In the genomic region with DNA sequence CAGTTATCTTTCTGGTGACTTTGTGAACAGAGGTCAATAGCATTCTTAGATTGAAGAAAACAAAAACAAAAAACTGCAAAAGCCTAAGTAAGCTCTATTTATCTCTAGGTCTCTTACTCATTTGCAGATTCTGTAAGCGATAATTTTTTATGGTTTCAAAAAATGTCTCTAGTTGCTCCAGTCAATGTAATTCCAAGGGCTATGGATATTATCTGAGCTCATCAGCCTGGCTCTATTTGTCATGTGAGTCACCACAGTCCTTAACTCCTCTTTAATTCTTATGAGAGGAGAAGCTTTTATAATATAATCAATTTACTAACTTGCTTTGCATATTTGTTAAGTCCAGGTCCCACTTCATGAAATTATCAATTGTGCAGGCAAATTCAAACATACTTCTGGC, we compare ENCODE assay signal across 21 cellular contexts.
"Had no signal": no experiment of that assay in that cellular context is flagged by ENCODE, and none has a peak within 500 bp of the region (broad histone marks: within the 10 kb centered on the region; RNA-seq: fewer than 3 reads in every experiment).

No MANE protein-coding gene starts in this region.

- H3K9me3 Mint-ChIP-seq: activated naive CD8-positive, alpha-beta T cell treated with anti-CD3 and anti-CD28 coated beads, Interleukin-2, amount 10 ng/mL, durations not matched to agents 7 days and 5 days; memory B cell had no signal

- H3K9me3 ChIP-seq: colonic mucosa, gastroesophageal sphincter, heart left ventricle, pancreas, right lobe of liver, testis, upper lobe of left lung had no signal

- H3K27ac ChIP-seq: brain microvascular endothelial cell, colonic mucosa, gastroesophageal sphincter, heart left ventricle, pancreas, right lobe of liver, testis, upper lobe of left lung had no signal

- H3K4me1 Mint-ChIP-seq: activated naive CD8-positive, alpha-beta T cell treated with anti-CD3 and anti-CD28 coated beads, Interleukin-2, amount 10 ng/mL, durations not matched to agents 7 days and 5 days; central memory CD8-positive, alpha-beta T cell; memory B cell had no signal

- H3K27me3 ChIP-seq: brain microvascular endothelial cell, colonic mucosa, gastroesophageal sphincter, heart left ventricle, pancreas, right lobe of liver, testis, upper lobe of left lung had no signal

- DNase-seq: activated B cell treated with CpG ODN at 0.5 μM for 24 hours; activated CD4-positive, alpha-beta memory T cell treated with anti-CD3 and anti-CD28 coated beads for 36 hours; activated CD4-positive, alpha-beta T cell treated with anti-CD3 and anti-CD28 coated beads for 4 hours; activated naive CD4-positive, alpha-beta T cell; activated naive CD8-positive, alpha-beta T cell treated with anti-CD3 and anti-CD28 coated beads, Interleukin-2, amount 10 ng/mL, durations not matched to agents 7 days and 5 days; anterior cingulate cortex; brain microvascular endothelial cell; colonic mucosa; heart left ventricle; left ventricle myocardium superior; naive thymus-derived CD4-positive, alpha-beta T cell; pancreas; right lobe of liver; small intestine; stimulated activated CD4-positive, alpha-beta T cell treated with anti-CD3 and anti-CD28 coated beads, Interleukin-4, amount 100 ng/mL, for 1 hour; testis; upper lobe of left lung had no signal

- H3K27ac Mint-ChIP-seq: activated B cell treated with CpG ODN at 0.5 μM for 24 hours; activated CD4-positive, alpha-beta memory T cell treated with anti-CD3 and anti-CD28 coated beads for 36 hours; activated naive CD8-positive, alpha-beta T cell treated with anti-CD3 and anti-CD28 coated beads, Interleukin-2, amount 10 ng/mL, durations not matched to agents 7 days and 5 days; activated T-helper 17 cell treated with anti-CD3 and anti-CD28 coated beads, Interleukin-2, amount 50 U/mL, for 72 hours; memory B cell; naive thymus-derived CD4-positive, alpha-beta T cell had no signal

- H3K36me3 Mint-ChIP-seq: activated CD4-positive, alpha-beta memory T cell treated with anti-CD3 and anti-CD28 coated beads for 36 hours; activated naive CD8-positive, alpha-beta T cell treated with anti-CD3 and anti-CD28 coated beads, Interleukin-2, amount 10 ng/mL, durations not matched to agents 7 days and 5 days; memory B cell; naive thymus-derived CD4-positive, alpha-beta T cell had no signal

- ATAC-seq: activated T-helper 17 cell treated with anti-CD3 and anti-CD28 coated beads, Interleukin-2, amount 50 U/mL, for 72 hours; gastroesophageal sphincter; heart left ventricle; left ventricle myocardium superior; naive thymus-derived CD4-positive, alpha-beta T cell; pancreas had no signal

- H3K27me3 Mint-ChIP-seq: activated B cell treated with CpG ODN at 0.5 μM for 24 hours; activated CD4-positive, alpha-beta memory T cell treated with anti-CD3 and anti-CD28 coated beads for 36 hours; activated T-helper 17 cell treated with anti-CD3 and anti-CD28 coated beads, Interleukin-2, amount 50 U/mL, for 72 hours; central memory CD8-positive, alpha-beta T cell; memory B cell; naive thymus-derived CD4-positive, alpha-beta T cell had no signal

- H3K4me3 Mint-ChIP-seq: activated B cell treated with CpG ODN at 0.5 μM for 24 hours; activated CD4-positive, alpha-beta memory T cell treated with anti-CD3 and anti-CD28 coated beads for 36 hours; activated naive CD8-positive, alpha-beta T cell treated with anti-CD3 and anti-CD28 coated beads, Interleukin-2, amount 10 ng/mL, durations not matched to agents 7 days and 5 days; activated T-helper 17 cell treated with anti-CD3 and anti-CD28 coated beads, Interleukin-2, amount 50 U/mL, for 72 hours; central memory CD8-positive, alpha-beta T cell; memory B cell; naive thymus-derived CD4-positive, alpha-beta T cell had no signal

- H3K36me3 ChIP-seq: brain microvascular endothelial cell, colonic mucosa, gastroesophageal sphincter, heart left ventricle, pancreas, right lobe of liver, upper lobe of left lung had no signal

- FAIRE-seq: pancreas, small intestine had no signal

- H3K4me1 ChIP-seq: colonic mucosa, gastroesophageal sphincter, heart left ventricle, pancreas, right lobe of liver, testis, upper lobe of left lung had no signal

- H3K4me3 ChIP-seq: colonic mucosa, gastroesophageal sphincter, heart left ventricle, pancreas, right lobe of liver, testis, upper lobe of left lung had no signal
